30 cellular contexts compared by ENCODE assay signal in genomic region chr21:44856131-44856530, GRCh38. TPM values are rescaled to one million over a fixed set of nuclear protein-coding genes. Genes with fewer than 3 reads are reported as not detected.
A peak's percentile ranks its signal among the peaks of the same experiment; 100 is the strongest.
DNase-seq lines count a peak whose midpoint lies in the region; ATAC-seq and TF ChIP-seq lines count a peak whose summit lies in the region.
"Had no signal": no experiment of that assay in that cellular context is flagged by ENCODE, and none has a peak within 500 bp of the region (broad histone marks: within the 10 kb centered on the region; RNA-seq: fewer than 3 reads in every experiment).

No MANE protein-coding gene starts in this region.

- H3K4me3 ChIP-seq in A673 (ENCODE audit: low read depth, low read length, poor library complexity, severe bottlenecking) (no peak overlapping the region), esophagus muscularis mucosa (no peak overlapping the region), trophoblast cell (ENCODE audit: low read depth, low read length) (no peak overlapping the region)
- H3K4me3 ChIP-seq: HAP-1, heart right ventricle, lung, pancreas, SJCRH30, stomach had no signal

- H3K27ac Mint-ChIP-seq in CD4-positive, alpha-beta T cell, result peak overlapping the region; percentile 95
- H3K27ac Mint-ChIP-seq: IgD-negative memory B cell, nephron had no signal

- H3K9me3 ChIP-seq in A673 (ENCODE audit: low read depth, low read length, poor library complexity, severe bottlenecking), result no peaks in the 10 kb centered on the region
- no peaks in the 10 kb centered on the region for H3K9me3 ChIP-seq in CD4-positive, alpha-beta T cell (ENCODE audit: control insufficient read depth, low read length)
- no peaks in the 10 kb centered on the region for H3K9me3 ChIP-seq in esophagus muscularis mucosa
- no peaks in the 10 kb centered on the region for H3K9me3 ChIP-seq in trophoblast cell (ENCODE audit: insufficient read depth, low read depth, low read length)
- H3K9me3 ChIP-seq: HAP-1, heart right ventricle, pancreas, SJCRH30, stomach had no signal

- H3K18ac ChIP-seq in trophoblast cell (ENCODE audit: low read length), result peak overlapping the region; percentile 21

- no peak overlapping the region for H2BK12ac ChIP-seq in trophoblast cell (ENCODE audit: low read length)

- no peak overlapping the region for H4K12ac ChIP-seq in trophoblast cell (ENCODE audit: low read depth, low read length)

- no peak overlapping the region for H4K8ac ChIP-seq in trophoblast cell (ENCODE audit: low read depth, low read length)

- no peak overlapping the region for H3K9ac ChIP-seq in trophoblast cell (ENCODE audit: low read length)

- H2BK5ac ChIP-seq in trophoblast cell (ENCODE audit: low read depth, low read length, poor library complexity), result no peak overlapping the region

- H3K14ac ChIP-seq in trophoblast cell (ENCODE audit: low read length), result no peak overlapping the region

- no peak for ATAC-seq in CD4-positive, alpha-beta T cell (ENCODE audit: poor library complexity)
- ATAC-seq: esophagus mucosa, pancreas had no signal

- H4K91ac ChIP-seq in trophoblast cell (ENCODE audit: low read depth, low read length), result no peak overlapping the region

- H3K23ac ChIP-seq in trophoblast cell (ENCODE audit: low read length), result no peak overlapping the region

- BruUV-seq in A673 (replicated peaks; lab: Mats Ljungman, UMichigan), result no TSS peak

- H3K27ac ChIP-seq in A673 (ENCODE audit: low read depth, low read length, poor library complexity, severe bottlenecking) (peak overlapping the region; percentile 30), esophagus muscularis mucosa (replicated peaks in 1 of 4) (peak overlapping the region in 3 of 4 donors; percentile 18 to 28 (median 21)), trophoblast cell (ENCODE audit: low read depth, low read length) (no peak overlapping the region)
- no peak overlapping the region for H3K27ac ChIP-seq in CD4-positive, alpha-beta T cell (ENCODE audit: low read depth, low read length)
- H3K27ac ChIP-seq: pancreas, SJCRH30, WERI-Rb-1 had no signal

- CTCF ChIA-PET in A673 (lab: Charles Lee), result no interaction called here
- CTCF ChIA-PET in CD4-positive, alpha-beta T cell (lab: Charles Lee), result no interaction called here

- TF ChIP-seq CTCF in A673 (conservative IDR thresholded peaks at IDR 0.05; ENCODE audit: low read depth, low read length) (no peak), esophagus muscularis mucosa (IDR thresholded peaks at IDR 0.05) (no peak)
- no peak for TF ChIP-seq CTCF in CD4-positive, alpha-beta T cell (IDR thresholded peaks at IDR 0.05)

- no peak for TF ChIP-seq POLR2A in esophagus muscularis mucosa (IDR thresholded peaks at IDR 0.05; ENCODE audit: low read depth)

- H3K4ac ChIP-seq in trophoblast cell (ENCODE audit: low read depth, low read length), result no peak overlapping the region

- H3K79me2 ChIP-seq in trophoblast cell (ENCODE audit: control insufficient read depth, insufficient read depth, low read length, poor library complexity), result peaks cover under 1% of the 10 kb centered on the region

- DNase-seq in A673 (ENCODE audit: low spot score) (no peak), esophagus muscularis mucosa (ENCODE audit: extremely low spot score) (no peak), trophoblast cell (no peak), NCI-H1105 (lab: John Stamatoyannopoulos, UW) (no peak), NCI-H128 (lab: John Stamatoyannopoulos, UW; ENCODE audit: unreplicated experiment) (no peak)
- no peak for DNase-seq in CD4-positive, alpha-beta T cell
- DNase-seq in NK-92 treated with Interleukin-12 subunit alpha and Interleukin-12 subunit beta, amount 100 ng/mL, for 24 hours (lab: John Stamatoyannopoulos, UW), result no peak
- DNase-seq: activated CD4-positive, alpha-beta T cell treated with anti-CD3 and anti-CD28 coated beads for 4 hours; activated effector memory CD4-positive, alpha-beta T cell treated with anti-CD3 and anti-CD28 coated beads, Interleukin-2, amount 50 U/mL, for 16 hours; central memory CD4-positive, alpha-beta T cell; DMS79 treated with DMSO at 0.1 percent for 48 hours; foreskin fibroblast; GDM1; heart right ventricle; NCI-H1048; NCI-H1694 treated with DMSO at 0.1 percent for 48 hours; NCI-H510A treated with DMSO at 0.1 percent for 48 hours; SJCRH30; stimulated activated CD8-positive, alpha-beta memory T cell treated with anti-CD3 and anti-CD28 coated beads, Interleukin-4, amount 100 ng/mL, for 48 hours; stomach; SW 1271; T1000; WERI-Rb-1 had no signal

- no peak overlapping the region for H3K4me3 Mint-ChIP-seq in CD4-positive, alpha-beta T cell
- H3K4me3 Mint-ChIP-seq: CD14-positive monocyte, IgD-negative memory B cell, nephron had no signal

- no peak overlapping the region for H2AK5ac ChIP-seq in trophoblast cell (ENCODE audit: low read length)

- H2AFZ ChIP-seq in trophoblast cell (ENCODE audit: insufficient read depth, low read length, poor library complexity), result no peak overlapping the region

- no peaks in the 10 kb centered on the region for H3K9me3 Mint-ChIP-seq in CD4-positive, alpha-beta T cell
- H3K9me3 Mint-ChIP-seq: IgD-negative memory B cell, nephron had no signal

- H3K36me3 ChIP-seq in A673 (ENCODE audit: insufficient read depth, low read length, poor library complexity, severe bottlenecking), result peaks cover 86% of the 10 kb centered on the region
- peaks cover 26 to 98% (median 90%) of the 10 kb centered on the region in 4 donors for H3K36me3 ChIP-seq in esophagus muscularis mucosa
- peaks cover 69 to 71% of the 10 kb centered on the region in 2 experiments for H3K36me3 ChIP-seq in trophoblast cell (ENCODE audit: control insufficient read depth in 1 of 2, insufficient read depth in 2 of 2, low read length in 2 of 2)

- H3K36me3 Mint-ChIP-seq in CD4-positive, alpha-beta T cell (ENCODE audit: low read depth), result peaks cover 92% of the 10 kb centered on the region
- H3K36me3 Mint-ChIP-seq: IgD-negative memory B cell had no signal

- H3K4me1 Mint-ChIP-seq in CD4-positive, alpha-beta T cell (ENCODE audit: low read depth), result peaks cover 59% of the 10 kb centered on the region
- H3K4me1 Mint-ChIP-seq: nephron had no signal

- TF ChIP-seq EP300 in esophagus muscularis mucosa (IDR thresholded peaks at IDR 0.05), result no peak

- H3K4me1 ChIP-seq in A673 (ENCODE audit: insufficient read depth, low read length, poor library complexity, severe bottlenecking) (no peaks in the 10 kb centered on the region), esophagus muscularis mucosa (peaks cover 17 to 58% (median 40%) of the 10 kb centered on the region in 4 donors), trophoblast cell (ENCODE audit: control insufficient read depth in 1 of 2, insufficient read depth in 2 of 2, low read length in 2 of 2) (no peaks in the 10 kb centered on the region)
- H3K4me1 ChIP-seq: HAP-1, pancreas had no signal

- intact Hi-C loops in A673 (cut with micrococcal nuclease; ENCODE audit: unreplicated experiment) (no loop called here), esophagus muscularis mucosa (cut with DNase I) (no loop called here)
- intact Hi-C loops in CD4-positive, alpha-beta T cell (cut with DNase I, micrococcal nuclease), result loop anchor here in 1 of 2 experiments (2.0 kb wide), 1 partner anchor 17 kb away; the partner anchor contains the start of gene PTTG1IP

- H3K27me3 Mint-ChIP-seq in CD4-positive, alpha-beta T cell, result no peaks in the 10 kb centered on the region
- H3K27me3 Mint-ChIP-seq: IgD-negative memory B cell had no signal

- no peaks in the 10 kb centered on the region for H3K27me3 ChIP-seq in A673 (replicated peaks; ENCODE audit: insufficient read depth, low read depth, low read length, poor library complexity)
- H3K27me3 ChIP-seq in CD4-positive, alpha-beta T cell (ENCODE audit: control insufficient read depth, insufficient read depth, low read length), result no peaks in the 10 kb centered on the region
- H3K27me3 ChIP-seq in esophagus muscularis mucosa, result no peaks in the 10 kb centered on the region
- H3K27me3 ChIP-seq in trophoblast cell (ENCODE audit: insufficient read depth, low read length), result no peaks in the 10 kb centered on the region
- H3K27me3 ChIP-seq: heart right ventricle, pancreas, SJCRH30, stomach had no signal

- no peak overlapping the region for H3K4me2 ChIP-seq in trophoblast cell (ENCODE audit: low read length)

- no peaks in the 10 kb centered on the region for H3K79me1 ChIP-seq in trophoblast cell (ENCODE audit: low read length)

- WGBS in esophagus muscularis mucosa, result 85% methylated on average over 17 of the region's 17 CpGs
- no CpG with 5 or more reads among the region's 17 CpGs for WGBS in trophoblast cell (ENCODE audit: extremely low coverage, insufficient coverage, insufficient read length)

- no peak overlapping the region for H2BK120ac ChIP-seq in trophoblast cell (ENCODE audit: insufficient read depth, low read length, poor library complexity)

- POLR2A ChIA-PET in A673 (lab: Charles Lee; ENCODE audit: low non-redundant PET), result no interaction called here
- POLR2A ChIA-PET in CD4-positive, alpha-beta T cell (lab: Charles Lee), result interaction anchor here (1.0 to 2.7 kb wide), 2 partner anchors 10 to 17 kb away, joined by 3 to 13 read pairs; partner anchors contain the start of gene PTTG1IP

RNA-seq across cellular contexts. Expression of gene PTTG1IP, which starts 17.4 kb away (rescaled TPM):
- total RNA-seq in A673 (2021), result 216 and 217 TPM in 2 replicates
- total RNA-seq in CD4-positive, alpha-beta T cell, result 10 to 100 TPM; 99.0 to 99.5 TPM
- 100 to 1,000 TPM; 222 to 382 (median 302) TPM for total RNA-seq in esophagus muscularis mucosa
- polyA plus RNA-seq in trophoblast cell (2013), result 258 and 262 TPM in 2 replicates

RNA-seq across cellular contexts. Expression of gene SUMO3, which starts 38.3 kb away (rescaled TPM):
- total RNA-seq in A673 (2021) (124 and 132 TPM in 2 replicates), esophagus muscularis mucosa (10 to 100 TPM; 46.1 to 52.2 (median 48.6) TPM)
- 10 to 100 TPM; 82.8 to 91.2 TPM for total RNA-seq in CD4-positive, alpha-beta T cell
- 92.0 and 98.8 TPM in 2 replicates for polyA plus RNA-seq in trophoblast cell (2013)

RNA-seq across cellular contexts. Expression of gene UBE2G2, which starts 54.5 kb away (rescaled TPM):
- total RNA-seq in A673 (2021) (204 and 212 TPM in 2 replicates), esophagus muscularis mucosa (100 to 1,000 TPM in 1 of 4 donors, 10 to 100 TPM in 3; 74.4 to 174 (median 81.7) TPM)
- 10 to 100 TPM; 89.9 to 96.8 TPM for total RNA-seq in CD4-positive, alpha-beta T cell
- polyA plus RNA-seq in trophoblast cell (2013), result 31.5 and 32.1 TPM in 2 replicates

Comparison
In these comparisons a context has a peak if more than half of its experiments do, and no peak if none do; other contexts are left out.
1. H3K27ac ChIP-seq: peak in A673 (single experiment) and esophagus muscularis mucosa (3 of 4); none in CD4-positive, alpha-beta T cell (single experiment) and trophoblast cell (single experiment).